Comparison of ENCODE assay signal across 33 cellular contexts in genomic region chr15:42062284-42062806, GRCh38. TPM values are rescaled to one million over a fixed set of nuclear protein-coding genes. Genes with fewer than 3 reads are reported as not detected.
"Had no signal": no experiment of that assay in that cellular context is flagged by ENCODE, and none has a peak within 500 bp of the region (broad histone marks: within the 10 kb centered on the region; RNA-seq: fewer than 3 reads in every experiment).

No MANE protein-coding gene starts in this region.

- H3K9me3 ChIP-seq: esophagus squamous epithelium, ovary, psoas muscle, sigmoid colon, stomach, upper lobe of right lung, uterus had no signal

- H3K27ac Mint-ChIP-seq: effector memory CD8-positive, alpha-beta T cell; nephron progenitor cell; stimulated activated effector memory CD8-positive, alpha-beta T cell treated with anti-CD3 and anti-CD28 coated beads, Interleukin-12 subunit alpha, Interleukin-12 subunit beta, amount 100 ng/mL, for 72 hours had no signal

- H3K9me3 Mint-ChIP-seq: effector memory CD8-positive, alpha-beta T cell; stimulated activated effector memory CD8-positive, alpha-beta T cell treated with anti-CD3 and anti-CD28 coated beads, Interleukin-12 subunit alpha, Interleukin-12 subunit beta, amount 100 ng/mL, for 72 hours had no signal

- ATAC-seq: effector memory CD8-positive, alpha-beta T cell; heart right ventricle; naive thymus-derived CD8-positive, alpha-beta T cell; psoas muscle; right cardiac atrium; stimulated activated effector memory CD8-positive, alpha-beta T cell treated with anti-CD3 and anti-CD28 coated beads, Interleukin-12 subunit alpha, Interleukin-12 subunit beta, amount 100 ng/mL, for 72 hours; upper lobe of right lung had no signal

- H3K27ac ChIP-seq: esophagus squamous epithelium, heart right ventricle, ovary, psoas muscle, sigmoid colon, stomach, tibial artery, upper lobe of right lung, uterus had no signal

- H3K36me3 Mint-ChIP-seq: stimulated activated effector memory CD8-positive, alpha-beta T cell treated with anti-CD3 and anti-CD28 coated beads, Interleukin-12 subunit alpha, Interleukin-12 subunit beta, amount 100 ng/mL, for 72 hours had no signal

- DNase-seq: cortex of kidney; effector memory CD8-positive, alpha-beta T cell; erythroblast; esophagus squamous epithelium; foreskin melanocyte; glutamatergic neuron; heart right ventricle; hippocampal formation; kidney glomerular epithelial cell; mesenchymal stem cell; naive thymus-derived CD8-positive, alpha-beta T cell; nephron progenitor cell; nucleus accumbens; psoas muscle; right cardiac atrium; sigmoid colon; stimulated activated CD4-positive, alpha-beta T cell treated with anti-CD3 and anti-CD28 coated beads, Interleukin-4, amount 100 ng/mL, for 24 hours; stimulated activated naive CD4-positive, alpha-beta T cell treated with Interleukin-2 at 50 U/mL for 16 hours; stomach; tibial artery; upper lobe of right lung; uterus had no signal

- H3K4me3 ChIP-seq: esophagus squamous epithelium, heart right ventricle, lung, ovary, psoas muscle, sigmoid colon, stomach, tibial artery, upper lobe of right lung, uterus had no signal

- H3K4me3 Mint-ChIP-seq: effector memory CD8-positive, alpha-beta T cell; naive thymus-derived CD8-positive, alpha-beta T cell; nephron progenitor cell; stimulated activated effector memory CD8-positive, alpha-beta T cell treated with anti-CD3 and anti-CD28 coated beads, Interleukin-12 subunit alpha, Interleukin-12 subunit beta, amount 100 ng/mL, for 72 hours had no signal

RNA-seq across cellular contexts. Expression of gene PLA2G4D, which starts 32.0 kb away (rescaled TPM):
- total RNA-seq: chondrocyte; dermis microvascular lymphatic vessel endothelial cell; heart right ventricle; liver; myocyte; naive thymus-derived CD8-positive, alpha-beta T cell; psoas muscle; renal cortical epithelial cell; right cardiac atrium; skeletal muscle tissue; temporal lobe; upper lobe of right lung had no signal

RNA-seq across cellular contexts. Expression of gene PLA2G4E, which starts 41.5 kb away (rescaled TPM):
- total RNA-seq: chondrocyte; dermis microvascular lymphatic vessel endothelial cell; liver; myocyte; naive thymus-derived CD8-positive, alpha-beta T cell; renal cortical epithelial cell; sigmoid colon; stomach; subcutaneous adipose tissue; temporal lobe; uterus had no signal
